ENCODE assay signal across 28 cellular contexts in genomic region chr6:139011980-139012379, GRCh38. TPM values are rescaled to one million over a fixed set of nuclear protein-coding genes. Genes with fewer than 3 reads are reported as not detected.
DNase-seq lines count a peak whose midpoint lies in the region; ATAC-seq, FAIRE-seq and TF ChIP-seq lines count a peak whose summit lies in the region.
"Had no signal": no experiment of that assay in that cellular context is flagged by ENCODE, and none has a peak within 500 bp of the region (broad histone marks: within the 10 kb centered on the region; RNA-seq: fewer than 3 reads in every experiment).

No MANE protein-coding gene starts in this region.

- no peaks in the 10 kb centered on the region for H3K27me3 Mint-ChIP-seq in mesothelial cell of epicardium (ENCODE audit: low read depth)

- ATAC-seq in right lobe of liver (no peak), HepG2 (no peak), GM19351 (IDR thresholded peaks at IDR 0.05; ENCODE audit: unreplicated experiment) (no peak), HG03025 (IDR thresholded peaks at IDR 0.05; ENCODE audit: low FRiP score, unreplicated experiment) (no peak)
- ATAC-seq: GM12878 had no signal

- no peak overlapping the region for H3K4me3 ChIP-seq in right lobe of liver
- H3K4me3 ChIP-seq in HepG2 (replicated peaks in 1 of 3; ENCODE audit: insufficient read depth in 1 of 3, low read depth in 2 of 3, low read length in 3 of 3), result no peak overlapping the region
- no peak overlapping the region for H3K4me3 ChIP-seq in retinal pigment epithelial cell (ENCODE audit: low read length)
- H3K4me3 ChIP-seq: BLaER1, GM12878 had no signal

- peaks cover 6% of the 10 kb centered on the region for H3K9me3 Mint-ChIP-seq in mesothelial cell of epicardium
- H3K9me3 Mint-ChIP-seq: CD4-positive, alpha-beta memory T cell; CD4-positive, CD25-positive, alpha-beta regulatory T cell; CD8-positive, alpha-beta memory T cell had no signal

- FAIRE-seq in HepG2 (lab: Jason Lieb, UNC), result no peak
- no peak for FAIRE-seq in GM19239 (lab: Jason Lieb, UNC)
- FAIRE-seq: A204.1, GM12878, GM12892, GM18507 had no signal

- no peaks in the 10 kb centered on the region for H4K20me1 ChIP-seq in HepG2 (ENCODE audit: insufficient read depth, low read length)
- H4K20me1 ChIP-seq: BLaER1 had no signal

- H3K4me1 Mint-ChIP-seq in mesothelial cell of epicardium, result peaks cover 26% of the 10 kb centered on the region
- H3K4me1 Mint-ChIP-seq: CD4-positive, alpha-beta memory T cell; CD8-positive, alpha-beta memory T cell had no signal

- peaks cover 0 to 60% (median 22%) of the 10 kb centered on the region in 4 donors for H3K4me1 ChIP-seq in right lobe of liver
- 0 out of 2 replicates have a peak, but pooled peaks cover 6% of the 10 kb centered on the region for H3K4me1 ChIP-seq in HepG2 (ENCODE audit: insufficient read depth, low read length)
- H3K4me1 ChIP-seq: BE2C had no signal

- 74% methylated on average over 3 of the region's 3 CpGs for WGBS in right lobe of liver (ENCODE audit: insufficient coverage, low coverage, low lambda C conversion rate, missing lambda C conversion rate)
- 26% methylated on average over 3 of the region's 3 CpGs for WGBS in HepG2 (ENCODE audit: low lambda C conversion rate)

- TF ChIP-seq RAD21 in HepG2 (CRISPR knock-in tag; IDR thresholded peaks at IDR 0.05), result no peak

- H3K27ac ChIP-seq in right lobe of liver (peak overlapping the region in 2 of 3 donors; percentile 63 to 70), HepG2 (ENCODE audit: extremely low read length, insufficient read depth, low read length) (no peak overlapping the region)
- H3K27ac ChIP-seq: BLaER1 had no signal

- no peaks in the 10 kb centered on the region for H3K27me3 ChIP-seq in right lobe of liver
- H3K27me3 ChIP-seq in HepG2 (ENCODE audit: control insufficient read depth in 1 of 2, insufficient read depth in 2 of 2, low read length in 2 of 2), result no peaks in the 10 kb centered on the region; a peak in 1 of 5 replicates
- H3K27me3 ChIP-seq: BE2C, BLaER1 had no signal

- CTCF ChIA-PET in HepG2 (lab: Yijun Ruan, JAX; ENCODE audit: low intra/inter-chr PET ratio, low total read pairs), result no interaction called here

- no peak overlapping the region for H3K9ac ChIP-seq in HepG2 (ENCODE audit: insufficient read depth, low read depth, low read length)
- H3K9ac ChIP-seq: BLaER1 had no signal

- H3K4me2 ChIP-seq in HepG2 (ENCODE audit: low read depth, low read length), result no peak overlapping the region
- H3K4me2 ChIP-seq: BLaER1 had no signal

- no peaks in the 10 kb centered on the region for H3K79me2 ChIP-seq in HepG2 (ENCODE audit: insufficient read depth, low read length)

- TF ChIP-seq EP300 in HepG2 (IDR thresholded peaks at IDR 0.05; ENCODE audit: low read depth in 2 of 2, low read length in 2 of 2) (no peak), HepG2 (CRISPR knock-in tag; IDR thresholded peaks at IDR 0.05; ENCODE audit: borderline replicate concordance) (no peak)

- in situ Hi-C loops in HepG2 (cut with HindIII; ENCODE audit: extremely low pct_ligation_motif_present, low pct_unique_long_range_greater_than_20kb), result no loop called here

- DNase-seq in right lobe of liver, result no peak
- DNase-seq in HepG2 (ENCODE audit: low spot score), result no peak
- no peak for DNase-seq in mesothelial cell of epicardium (ENCODE audit: low spot score in 2 of 2, unreplicated experiment in 2 of 2)
- peak; percentile 55 for DNase-seq in retinal pigment epithelial cell (ENCODE audit: low read depth)
- no peak for DNase-seq in GM19239 (ENCODE audit: insufficient read length, low spot score)
- DNase-seq: 8988T; ACHN; BE2C; C1 segment of cervical spinal cord; CD4-positive, alpha-beta memory T cell; CD4-positive, CD25-positive, alpha-beta regulatory T cell; CD8-positive, alpha-beta memory T cell; COR-L47; DMS 273 treated with DMSO at 0.1 percent for 48 hours; DMS153; DMS53; DMS79; DND-41; EL; GDM1 had no signal

- no peak overlapping the region for H2AFZ ChIP-seq in HepG2 (ENCODE audit: low read length)

- TF ChIP-seq POLR2A in right lobe of liver (IDR thresholded peaks at IDR 0.05) (no peak), HepG2 (IDR thresholded peaks at IDR 0.05; ENCODE audit: insufficient read depth in 1 of 2, low read depth in 2 of 2, low read length in 2 of 2) (no peak)

- no peaks in the 10 kb centered on the region for H3K36me3 Mint-ChIP-seq in mesothelial cell of epicardium
- H3K36me3 Mint-ChIP-seq: CD14-positive monocyte; CD4-positive, alpha-beta memory T cell; CD4-positive, CD25-positive, alpha-beta regulatory T cell; CD8-positive, alpha-beta memory T cell had no signal

- POLR2A ChIA-PET in HepG2 (lab: Yijun Ruan, JAX), result no interaction called here

- H3K36me3 ChIP-seq in right lobe of liver (no peaks in the 10 kb centered on the region), HepG2 (replicated peaks in 1 of 2; ENCODE audit: control insufficient read depth in 1 of 2, insufficient read depth in 2 of 2, low read length in 2 of 2) (no peaks in the 10 kb centered on the region)
- H3K36me3 ChIP-seq: BE2C, BLaER1 had no signal

- peak overlapping the region; percentile 30 for H3K27ac Mint-ChIP-seq in mesothelial cell of epicardium
- H3K27ac Mint-ChIP-seq: CD14-positive monocyte; CD4-positive, alpha-beta memory T cell; CD4-positive, CD25-positive, alpha-beta regulatory T cell; CD8-positive, alpha-beta memory T cell had no signal

- H3K4me3 Mint-ChIP-seq in mesothelial cell of epicardium, result no peak overlapping the region
- H3K4me3 Mint-ChIP-seq: CD14-positive monocyte; CD4-positive, alpha-beta memory T cell; CD4-positive, CD25-positive, alpha-beta regulatory T cell had no signal

- H3K9me3 ChIP-seq in right lobe of liver (no peaks in the 10 kb centered on the region), HepG2 (ENCODE audit: low read length) (no peaks in the 10 kb centered on the region)
- H3K9me3 ChIP-seq: BE2C, BLaER1 had no signal

- intact Hi-C loops in right lobe of liver (cut with DNase I) (no loop called here), HepG2 (cut with micrococcal nuclease; ENCODE audit: unreplicated experiment) (no loop called here)

- TF ChIP-seq CTCF in right lobe of liver (IDR thresholded peaks at IDR 0.05) (no peak), HepG2 (CRISPR knock-in tag; IDR thresholded peaks at IDR 0.05) (no peak), mesothelial cell of epicardium (IDR thresholded peaks at IDR 0.05; ENCODE audit: unreplicated experiment) (no peak), retinal pigment epithelial cell (conservative IDR thresholded peaks at IDR 0.05; ENCODE audit: low read depth, low read length) (no peak)

- BruUV-seq in HepG2 (replicated peaks; lab: Mats Ljungman, UMichigan), result no TSS peak

RNA-seq across cellular contexts. Expression of gene ABRACL, which starts 16.6 kb away (rescaled TPM):
- 10 to 100 TPM; 22.5 to 52.0 (median 39.6) TPM for total RNA-seq in right lobe of liver
- total RNA-seq in HepG2 (2016; rRNA removed; fragmentation: Illumina TruSeq; extraction: Trizol), result 5.4 and 7.6 TPM in 2 replicates
- 2.0 and 2.1 TPM in 2 replicates for total RNA-seq in HepG2 (2016; cell fraction: cytosol; rRNA removed; fragmentation: Illumina TruSeq; extraction: Trizol; ENCODE audit: low read depth)
- total RNA-seq in HepG2 (2016; cell fraction: insoluble cytoplasmic fraction; rRNA removed; fragmentation: Illumina TruSeq; extraction: Trizol), result 5.5 and 7.4 TPM in 2 replicates
- total RNA-seq in HepG2 (2016; cell fraction: membrane; rRNA removed; fragmentation: Illumina TruSeq; extraction: Trizol), result 2.3 and 3.2 TPM in 2 replicates
- total RNA-seq in HepG2 (2016; cell fraction: nucleus; rRNA removed; fragmentation: Illumina TruSeq; extraction: Trizol), result 1.9 and 3.0 TPM in 2 replicates
- 0.82 and 1.4 TPM in 2 replicates for polyA plus RNA-seq in HepG2 (2011; rRNA removed)
- 0.78 and 1.9 TPM in 2 replicates for polyA plus RNA-seq in HepG2 (2011; cell fraction: cytosol; rRNA removed)
- 0.29 and 0.42 TPM in 2 replicates for polyA plus RNA-seq in HepG2 (2011; cell fraction: nucleus; rRNA removed)
- polyA plus RNA-seq in HepG2 (2012), result 0.99 and 1.1 TPM in 2 replicates
- polyA plus RNA-seq in HepG2 (2016; cell fraction: cytosol; fragmentation: Illumina TruSeq; extraction: Trizol; ENCODE audit: low read depth), result 2.0 and 3.1 TPM in 2 replicates
- 9.1 and 11.4 TPM in 2 replicates for polyA plus RNA-seq in HepG2 (2016; cell fraction: insoluble cytoplasmic fraction; fragmentation: Illumina TruSeq; extraction: Trizol; ENCODE audit: low read depth)
- 3.2 and 4.1 TPM in 2 replicates for polyA plus RNA-seq in HepG2 (2016; cell fraction: membrane; fragmentation: Illumina TruSeq; extraction: Trizol; ENCODE audit: low read depth)
- polyA plus RNA-seq in HepG2 (2016; cell fraction: nucleus; fragmentation: Illumina TruSeq; extraction: Trizol; ENCODE audit: insufficient read depth, low read depth), result 2.5 and 4.0 TPM in 2 replicates
- 1.0 TPM in 1 of 2 replicates, not detected in the other for polyA minus RNA-seq in HepG2 (2011; rRNA and poly(A)+ RNA removed; ENCODE audit: low replicate concordance)
- not detected in 2 replicates for polyA minus RNA-seq in HepG2 (2011; cell fraction: cytosol; rRNA and poly(A)+ RNA removed)
- 0.77 TPM in 1 of 2 replicates, not detected in the other for polyA minus RNA-seq in HepG2 (2011; cell fraction: nucleus; rRNA and poly(A)+ RNA removed)
- 60.6 to 63.0 TPM (median 60.9 TPM) in 3 replicates for total RNA-seq in mesothelial cell of epicardium

RNA-seq across cellular contexts. Expression of gene REPS1, which starts 23.9 kb away (rescaled TPM):
- total RNA-seq in right lobe of liver (10 to 100 TPM; 17.0 to 68.0 (median 34.0) TPM), HepG2 (2016; rRNA removed; fragmentation: Illumina TruSeq; extraction: Trizol) (36.7 and 38.3 TPM in 2 replicates), mesothelial cell of epicardium (85.6 to 95.4 TPM (median 89.4 TPM) in 3 replicates)
- 45.7 and 61.3 TPM in 2 replicates for total RNA-seq in HepG2 (2016; cell fraction: cytosol; rRNA removed; fragmentation: Illumina TruSeq; extraction: Trizol; ENCODE audit: low read depth)
- total RNA-seq in HepG2 (2016; cell fraction: insoluble cytoplasmic fraction; rRNA removed; fragmentation: Illumina TruSeq; extraction: Trizol), result 37.3 and 38.7 TPM in 2 replicates
- 33.6 and 33.7 TPM in 2 replicates for total RNA-seq in HepG2 (2016; cell fraction: membrane; rRNA removed; fragmentation: Illumina TruSeq; extraction: Trizol)
- total RNA-seq in HepG2 (2016; cell fraction: nucleus; rRNA removed; fragmentation: Illumina TruSeq; extraction: Trizol), result 34.9 and 38.2 TPM in 2 replicates
- 35.2 and 36.4 TPM in 2 replicates for polyA plus RNA-seq in HepG2 (2011; rRNA removed)
- polyA plus RNA-seq in HepG2 (2011; cell fraction: cytosol; rRNA removed), result 21.6 and 24.9 TPM in 2 replicates
- polyA plus RNA-seq in HepG2 (2011; cell fraction: nucleus; rRNA removed), result 28.2 and 29.2 TPM in 2 replicates
- 26.4 and 35.4 TPM in 2 replicates for polyA plus RNA-seq in HepG2 (2012)
- polyA plus RNA-seq in HepG2 (2016; cell fraction: cytosol; fragmentation: Illumina TruSeq; extraction: Trizol; ENCODE audit: low read depth), result 7.0 and 8.2 TPM in 2 replicates
- polyA plus RNA-seq in HepG2 (2016; cell fraction: insoluble cytoplasmic fraction; fragmentation: Illumina TruSeq; extraction: Trizol; ENCODE audit: low read depth), result 42.5 and 47.8 TPM in 2 replicates
- polyA plus RNA-seq in HepG2 (2016; cell fraction: membrane; fragmentation: Illumina TruSeq; extraction: Trizol; ENCODE audit: low read depth), result 24.4 and 27.4 TPM in 2 replicates
- polyA plus RNA-seq in HepG2 (2016; cell fraction: nucleus; fragmentation: Illumina TruSeq; extraction: Trizol; ENCODE audit: insufficient read depth, low read depth), result 43.8 and 46.7 TPM in 2 replicates
- polyA minus RNA-seq in HepG2 (2011; rRNA and poly(A)+ RNA removed; ENCODE audit: low replicate concordance), result 30.4 and 52.2 TPM in 2 replicates
- polyA minus RNA-seq in HepG2 (2011; cell fraction: cytosol; rRNA and poly(A)+ RNA removed), result 23.2 and 35.8 TPM in 2 replicates
- polyA minus RNA-seq in HepG2 (2011; cell fraction: nucleus; rRNA and poly(A)+ RNA removed), result 70.3 and 84.2 TPM in 2 replicates
